ENCODE assay signal across 14 cellular contexts in genomic region chr16:50290856-50291255, GRCh38. TPM values are rescaled to one million over a fixed set of nuclear protein-coding genes. Genes with fewer than 3 reads are reported as not detected.
DNase-seq lines count a peak whose midpoint lies in the region; ATAC-seq and TF ChIP-seq lines count a peak whose summit lies in the region.
"Had no signal": no experiment of that assay in that cellular context is flagged by ENCODE, and none has a peak within 500 bp of the region (broad histone marks: within the 10 kb centered on the region; RNA-seq: fewer than 3 reads in every experiment).

No MANE protein-coding gene starts in this region.

- no peaks in the 10 kb centered on the region for H3K4me1 ChIP-seq in right cardiac atrium (ENCODE audit: control insufficient read depth, insufficient read depth, low read length)

- H3K9me3 Mint-ChIP-seq in dendritic cell treated with granulocyte-macrophage colony-stimulating factor and Interleukin-4, amounts not matched to agents 40 ng/mL and 50 ng/mL, for 4 days = no peaks in the 10 kb centered on the region
- H3K9me3 Mint-ChIP-seq in natural killer cell = no peaks in the 10 kb centered on the region
- no peaks in the 10 kb centered on the region for H3K9me3 Mint-ChIP-seq in stimulated activated effector memory CD8-positive, alpha-beta T cell treated with anti-CD3 and anti-CD28 coated beads, Interleukin-12 subunit alpha, Interleukin-12 subunit beta, amount 100 ng/mL, for 72 hours
- H3K9me3 Mint-ChIP-seq: CD4-positive, alpha-beta T cell had no signal

- H3K27me3 ChIP-seq in right cardiac atrium (ENCODE audit: control insufficient read depth, insufficient read depth) = no peaks in the 10 kb centered on the region
- H3K27me3 ChIP-seq: BLaER1 treated with 17β-estradiol and CSF1 and Interleukin-3, amounts not matched to agents 10 nM and 100 nM had no signal

- intact Hi-C loops in right cardiac atrium (cut with DNase I) = no loop called here
- intact Hi-C loops in left cardiac atrium (cut with DNase I) = no loop called here
- intact Hi-C loops in dendritic cell treated with granulocyte-macrophage colony-stimulating factor and Interleukin-4, amounts not matched to agents 40 ng/mL and 50 ng/mL, for 4 days (cut with micrococcal nuclease) = no loop called here
- intact Hi-C loops in natural killer cell (cut with micrococcal nuclease) = no loop called here

- TF ChIP-seq CTCF in natural killer cell (IDR thresholded peaks at IDR 0.05) = no peak
- no peak for TF ChIP-seq CTCF in foreskin fibroblast (IDR thresholded peaks at IDR 0.05; ENCODE audit: low read depth, low read length)

- peaks cover 100% of the 10 kb centered on the region for H3K36me3 Mint-ChIP-seq in dendritic cell treated with granulocyte-macrophage colony-stimulating factor and Interleukin-4, amounts not matched to agents 40 ng/mL and 50 ng/mL, for 4 days (ENCODE audit: low read depth)
- H3K36me3 Mint-ChIP-seq in natural killer cell = no peaks in the 10 kb centered on the region
- H3K36me3 Mint-ChIP-seq in stimulated activated effector memory CD8-positive, alpha-beta T cell treated with anti-CD3 and anti-CD28 coated beads, Interleukin-12 subunit alpha, Interleukin-12 subunit beta, amount 100 ng/mL, for 72 hours = peaks cover 77% of the 10 kb centered on the region

- H3K27me3 Mint-ChIP-seq in dendritic cell treated with granulocyte-macrophage colony-stimulating factor and Interleukin-4, amounts not matched to agents 40 ng/mL and 50 ng/mL, for 4 days = no peaks in the 10 kb centered on the region
- H3K27me3 Mint-ChIP-seq in natural killer cell (ENCODE audit: low read depth in 2 of 2) = no peaks in the 10 kb centered on the region
- H3K27me3 Mint-ChIP-seq: CD4-positive, alpha-beta T cell had no signal

- no peak overlapping the region for H3K4me3 ChIP-seq in right cardiac atrium (ENCODE audit: low read length)
- H3K4me3 ChIP-seq in foreskin fibroblast (ENCODE audit: low read depth in 1 of 2, low read length in 2 of 2) = no peak overlapping the region
- H3K4me3 ChIP-seq: BLaER1 treated with 17β-estradiol and CSF1 and Interleukin-3, amounts not matched to agents 10 nM and 100 nM had no signal

- peaks cover 65% of the 10 kb centered on the region for H3K4me1 Mint-ChIP-seq in dendritic cell treated with granulocyte-macrophage colony-stimulating factor and Interleukin-4, amounts not matched to agents 40 ng/mL and 50 ng/mL, for 4 days (ENCODE audit: low read depth)
- peaks cover 52 to 78% of the 10 kb centered on the region in 2 donors for H3K4me1 Mint-ChIP-seq in natural killer cell
- peaks cover 25% of the 10 kb centered on the region for H3K4me1 Mint-ChIP-seq in stimulated activated effector memory CD8-positive, alpha-beta T cell treated with anti-CD3 and anti-CD28 coated beads, Interleukin-12 subunit alpha, Interleukin-12 subunit beta, amount 100 ng/mL, for 72 hours

- ATAC-seq in right cardiac atrium (no peak), left cardiac atrium (no peak), natural killer cell (no peak), GM21576 (IDR thresholded peaks at IDR 0.05; ENCODE audit: unreplicated experiment) (no peak)
- no peak for ATAC-seq in stimulated activated effector memory CD8-positive, alpha-beta T cell treated with anti-CD3 and anti-CD28 coated beads, Interleukin-12 subunit alpha, Interleukin-12 subunit beta, amount 100 ng/mL, for 72 hours
- ATAC-seq: HCT116 had no signal

- no peak overlapping the region for H3K4me3 Mint-ChIP-seq in dendritic cell treated with granulocyte-macrophage colony-stimulating factor and Interleukin-4, amounts not matched to agents 40 ng/mL and 50 ng/mL, for 4 days
- no peak overlapping the region for H3K4me3 Mint-ChIP-seq in natural killer cell
- no peak overlapping the region for H3K4me3 Mint-ChIP-seq in stimulated activated effector memory CD8-positive, alpha-beta T cell treated with anti-CD3 and anti-CD28 coated beads, Interleukin-12 subunit alpha, Interleukin-12 subunit beta, amount 100 ng/mL, for 72 hours
- H3K4me3 Mint-ChIP-seq: CD4-positive, alpha-beta T cell had no signal

- H3K27ac ChIP-seq in right cardiac atrium (ENCODE audit: low read length) = no peak overlapping the region

- H3K9me3 ChIP-seq in right cardiac atrium (ENCODE audit: control insufficient read depth, low read length) = no peaks in the 10 kb centered on the region

- WGBS in right cardiac atrium = 90% methylated on average over 6 of the region's 6 CpGs

- H3K27ac Mint-ChIP-seq in dendritic cell treated with granulocyte-macrophage colony-stimulating factor and Interleukin-4, amounts not matched to agents 40 ng/mL and 50 ng/mL, for 4 days = peak overlapping the region; percentile 15
- peak overlapping the region; percentile 87 to 89 for H3K27ac Mint-ChIP-seq in natural killer cell
- H3K27ac Mint-ChIP-seq in stimulated activated effector memory CD8-positive, alpha-beta T cell treated with anti-CD3 and anti-CD28 coated beads, Interleukin-12 subunit alpha, Interleukin-12 subunit beta, amount 100 ng/mL, for 72 hours = peak overlapping the region; percentile 88

- DNase-seq in right cardiac atrium = peak in 2 of 3 donors; percentile 24 to 42
- no peak for DNase-seq in left cardiac atrium
- DNase-seq in natural killer cell = no peak
- no peak for DNase-seq in stimulated activated effector memory CD8-positive, alpha-beta T cell treated with anti-CD3 and anti-CD28 coated beads, Interleukin-12 subunit alpha, Interleukin-12 subunit beta, amount 100 ng/mL, for 72 hours (ENCODE audit: low spot score in 2 of 2)
- no peak for DNase-seq in Kasumi-1 (lab: John Stamatoyannopoulos, UW)
- DNase-seq in foreskin fibroblast = no peak
- DNase-seq: ACHN; Calu3; CD4-positive, alpha-beta T cell; DMS 273 treated with DMSO at 0.1 percent for 48 hours had no signal

RNA-seq across cellular contexts. Expression of gene ADCY7, which starts 24.5 kb away (rescaled TPM):
- total RNA-seq in right cardiac atrium (10 to 100 TPM; 11.4 to 21.2 (median 18.2) TPM), left cardiac atrium (10 to 100 TPM; 14.3 to 23.7 TPM), natural killer cell (100 to 1,000 TPM; 479 to 591 (median 512) TPM)
- polyA plus RNA-seq in right cardiac atrium = 4.8 TPM

Comparison
In these comparisons a context has a peak if more than half of its experiments do, and no peak if none do; other contexts are left out.
1. DNase-seq: peak in right cardiac atrium (2 of 3); none in left cardiac atrium (single experiment), natural killer cell (single experiment), stimulated activated effector memory CD8-positive, alpha-beta T cell treated with anti-CD3 and anti-CD28 coated beads, Interleukin-12 subunit alpha, Interleukin-12 subunit beta, amount 100 ng/mL, for 72 hours (0 of 2), Kasumi-1 (0 of 2) and foreskin fibroblast (0 of 2).
2. H3K27ac Mint-ChIP-seq: peak in every context shown above with its lines; median percentile 88 in natural killer cell; 88 in stimulated activated effector memory CD8-positive, alpha-beta T cell treated with anti-CD3 and anti-CD28 coated beads, Interleukin-12 subunit alpha, Interleukin-12 subunit beta, amount 100 ng/mL, for 72 hours; 15 in dendritic cell treated with granulocyte-macrophage colony-stimulating factor and Interleukin-4, amounts not matched to agents 40 ng/mL and 50 ng/mL, for 4 days.
3. RNA of gene ADCY7, which starts 24.5 kb away (total RNA-seq): 479 to 591 TPM in natural killer cell; 14.3 to 23.7 TPM in left cardiac atrium and 11.4 to 21.2 TPM in right cardiac atrium; every median in the first group is over 10 times any median in the second.